Comparison of ENCODE assay signal across 8 cellular contexts in the genomic region with DNA sequence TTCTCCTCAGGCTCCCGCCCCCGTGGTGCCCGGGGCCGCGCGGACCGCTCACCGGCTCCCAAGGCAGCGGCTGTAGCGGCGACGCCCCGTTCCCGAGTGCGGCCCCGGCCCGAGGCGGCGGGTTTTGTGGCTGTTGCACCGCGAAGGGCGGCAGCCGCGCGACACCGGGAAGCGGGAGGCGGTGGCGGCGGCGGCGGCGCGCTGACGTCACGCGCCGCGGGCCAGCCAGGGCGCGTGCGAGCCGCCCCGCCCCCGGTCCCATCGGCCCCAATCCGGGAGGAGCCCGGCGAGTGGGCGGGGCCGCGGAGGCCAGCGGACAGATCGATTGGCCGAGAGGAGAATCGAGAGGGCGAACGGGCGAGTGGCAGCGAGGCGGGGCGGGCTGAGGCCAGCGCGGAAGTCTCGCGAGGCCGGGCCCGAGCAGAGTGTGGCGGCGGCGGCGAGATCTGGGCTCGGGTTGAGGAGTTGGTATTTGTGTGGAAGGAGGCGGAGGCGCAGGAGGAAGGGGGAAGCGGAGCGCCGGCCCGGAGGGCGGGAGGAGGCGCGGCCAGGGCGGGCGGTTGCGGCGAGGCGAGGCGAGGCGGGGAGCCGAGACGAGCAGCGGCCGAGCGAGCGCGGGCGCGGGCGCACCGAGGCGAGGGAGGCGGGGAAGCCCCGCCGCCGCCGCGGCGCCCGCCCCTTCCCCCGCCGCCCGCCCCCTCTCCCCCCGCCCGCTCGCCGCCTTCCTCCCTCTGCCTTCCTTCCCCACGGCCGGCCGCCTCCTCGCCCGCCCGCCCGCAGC. TPM values are rescaled to one million over a fixed set of nuclear protein-coding genes. Genes with fewer than 3 reads are reported as not detected.
A peak's percentile ranks its signal among the peaks of the same experiment; 100 is the strongest.
DNase-seq lines count a peak whose midpoint lies in the region; ATAC-seq and TF ChIP-seq lines count a peak whose summit lies in the region.

A gene (plus strand): TSS at position 726 of the 781 bp plus-strand sequence. CDS start 101 bp downstream, outside the sequence.

- intact Hi-C loops in CD4-positive, alpha-beta T cell (cut with DNase I, micrococcal nuclease): loop anchor here (1.0 to 10.0 kb wide), 8 partner anchors 17 to 756 kb away; a partner anchor contains a TSS
- intact Hi-C loops in right lobe of liver (cut with DNase I): no loop called here

- peak; percentile 80 for ATAC-seq in CD4-positive, alpha-beta T cell (ENCODE audit: poor library complexity)
- peak; percentile 74 for ATAC-seq in GM19452 (IDR thresholded peaks at IDR 0.05; ENCODE audit: unreplicated experiment)
- ATAC-seq in HG03575 (IDR thresholded peaks at IDR 0.05; ENCODE audit: extremely low read depth, insufficient number of reproducible peaks, low FRiP score, unreplicated experiment): peak; percentile 64
- ATAC-seq in right lobe of liver: peak; percentile 83 to 89 (median 86)

- H3K4me3 Mint-ChIP-seq in CD4-positive, alpha-beta T cell: peak within 1 kb of the TSS; percentile 99

- DNase-seq in CD4-positive, alpha-beta T cell: peak; percentile 98 to 100 (median 99)
- DNase-seq in NCI-H82 (lab: John Stamatoyannopoulos, UW): peak; percentile 97
- peak; percentile 99 for DNase-seq in activated CD4-positive, alpha-beta T cell treated with anti-CD3 and anti-CD28 coated beads, Interleukin-2, amount 50 U/mL, for 48 hours
- DNase-seq in dermis blood vessel endothelial cell: peak; percentile 98
- peak; percentile 99 to 100 (median 100) for DNase-seq in right lobe of liver
- peak; percentile 99 for DNase-seq in stimulated activated CD4-positive, alpha-beta T cell treated with anti-CD3 and anti-CD28 coated beads, Interleukin-4, amount 100 ng/mL, for 24 hours

- TF ChIP-seq POLR2A in right lobe of liver (IDR thresholded peaks at IDR 0.05): peak; percentile 88

- H3K27ac Mint-ChIP-seq in CD4-positive, alpha-beta T cell: peak within 1 kb of the TSS; percentile 96

- H3K4me3 ChIP-seq in right lobe of liver: peak within 1 kb of the TSS; percentile 79 to 99 (median 98)

- TF ChIP-seq CTCF in CD4-positive, alpha-beta T cell (IDR thresholded peaks at IDR 0.05): no peak
- no peak for TF ChIP-seq CTCF in right lobe of liver (IDR thresholded peaks at IDR 0.05)

- H3K4me1 Mint-ChIP-seq in CD4-positive, alpha-beta T cell (ENCODE audit: low read depth): peaks cover 71% of the 10 kb centered on the region

- POLR2A ChIA-PET in CD4-positive, alpha-beta T cell (lab: Charles Lee): interaction anchor here (1.0 to 8.5 kb wide), 10 partner anchors 10 to 758 kb away, joined by 4 to 151 read pairs (median 12); a partner anchor contains a TSS

- CTCF ChIA-PET in CD4-positive, alpha-beta T cell (lab: Charles Lee): interaction anchor here (0.9 kb wide), 1 partner anchor 46 kb away, joined by 4 read pairs; no protein-coding TSS in a partner anchor

- WGBS in right lobe of liver (ENCODE audit: insufficient coverage, low coverage, low lambda C conversion rate, missing lambda C conversion rate): 0% methylated on average over 9 of the region's 123 CpGs

- H3K27me3 Mint-ChIP-seq in CD4-positive, alpha-beta T cell: no peaks in the 10 kb centered on the region

- no peaks in the 10 kb centered on the region for H3K27me3 ChIP-seq in CD4-positive, alpha-beta T cell (ENCODE audit: control insufficient read depth, insufficient read depth, low read length)
- H3K27me3 ChIP-seq in right lobe of liver: no peaks in the 10 kb centered on the region

- peak within 1 kb of the TSS; percentile 77 for H3K27ac ChIP-seq in CD4-positive, alpha-beta T cell (ENCODE audit: low read depth, low read length)
- H3K27ac ChIP-seq in right lobe of liver: peak within 1 kb of the TSS; percentile 94 to 98 (median 97)

- H3K4me1 ChIP-seq in right lobe of liver: peaks cover 0 to 35% (median 15%) of the 10 kb centered on the region in 4 donors

- no peaks in the 10 kb centered on the region for H3K36me3 ChIP-seq in right lobe of liver

- H3K9me3 ChIP-seq in CD4-positive, alpha-beta T cell (ENCODE audit: control insufficient read depth, low read length): no peaks in the 10 kb centered on the region
- H3K9me3 ChIP-seq in right lobe of liver: no peaks in the 10 kb centered on the region

- peaks cover 47% of the 10 kb centered on the region for H3K36me3 Mint-ChIP-seq in CD4-positive, alpha-beta T cell (ENCODE audit: low read depth)

- no peaks in the 10 kb centered on the region for H3K9me3 Mint-ChIP-seq in CD4-positive, alpha-beta T cell

RNA-seq across cellular contexts. Expression of the gene that starts here (rescaled TPM):
- total RNA-seq in CD4-positive, alpha-beta T cell: 10 to 100 TPM; 68.9 to 70.4 TPM
- total RNA-seq in dermis blood vessel endothelial cell (55.1 and 63.1 TPM in 2 replicates), right lobe of liver (10 to 100 TPM; 24.4 to 52.5 (median 36.1) TPM)

Comparison
In these comparisons a context has a peak if more than half of its experiments do, and no peak if none do; other contexts are left out.
1. Peak in every context shown above with its lines: DNase-seq, ATAC-seq, H3K4me3 ChIP-seq and H3K27ac ChIP-seq.
2. intact Hi-C loops: an anchor here in CD4-positive, alpha-beta T cell (1.0 to 10.0 kb wide); none called in right lobe of liver.